ENCODE assay signal across 16 cellular contexts in genomic region chr1:11069233-11069950, GRCh38. TPM values are rescaled to one million over a fixed set of nuclear protein-coding genes. Genes with fewer than 3 reads are reported as not detected.
A peak's percentile ranks its signal among the peaks of the same experiment; 100 is the strongest.
DNase-seq lines count a peak whose midpoint lies in the region; ATAC-seq and TF ChIP-seq lines count a peak whose summit lies in the region.
"Had no signal": no experiment of that assay in that cellular context is flagged by ENCODE, and none has a peak within 500 bp of the region (broad histone marks: within the 10 kb centered on the region; RNA-seq: fewer than 3 reads in every experiment).

No MANE protein-coding gene starts in this region.

- ATAC-seq in upper lobe of right lung, result no peak
- ATAC-seq: Panc1 had no signal

- no peaks in the 10 kb centered on the region for H3K9me3 Mint-ChIP-seq in activated naive CD4-positive, alpha-beta T cell treated with anti-CD3 and anti-CD28 coated beads for 36 hours
- H3K9me3 Mint-ChIP-seq in activated naive CD4-positive, alpha-beta T cell treated with anti-CD3 and anti-CD28 coated beads, Interleukin-2, amount 10 ng/mL, durations not matched to agents 7 days and 5 days, result no peaks in the 10 kb centered on the region
- no peaks in the 10 kb centered on the region for H3K9me3 Mint-ChIP-seq in activated naive CD8-positive, alpha-beta T cell treated with anti-CD3 and anti-CD28 coated beads for 36 hours
- no peaks in the 10 kb centered on the region for H3K9me3 Mint-ChIP-seq in nephron progenitor cell

- H3K4me1 ChIP-seq in upper lobe of right lung, result no peaks in the 10 kb centered on the region
- H3K4me1 ChIP-seq: ascending aorta had no signal

- H3K27me3 Mint-ChIP-seq in activated naive CD4-positive, alpha-beta T cell treated with anti-CD3 and anti-CD28 coated beads for 36 hours (ENCODE audit: low read depth), result no peaks in the 10 kb centered on the region
- H3K27me3 Mint-ChIP-seq in activated naive CD4-positive, alpha-beta T cell treated with anti-CD3 and anti-CD28 coated beads, Interleukin-2, amount 10 ng/mL, durations not matched to agents 7 days and 5 days, result no peaks in the 10 kb centered on the region
- no peaks in the 10 kb centered on the region for H3K27me3 Mint-ChIP-seq in activated naive CD8-positive, alpha-beta T cell treated with anti-CD3 and anti-CD28 coated beads for 36 hours
- H3K27me3 Mint-ChIP-seq in nephron progenitor cell (ENCODE audit: low read depth, poor library complexity), result no peaks in the 10 kb centered on the region

- H3K4me3 ChIP-seq in upper lobe of right lung, result no peak overlapping the region
- H3K4me3 ChIP-seq: ascending aorta, skin epidermis had no signal

- CTCF ChIA-PET in activated naive CD4-positive, alpha-beta T cell treated with anti-CD3 and anti-CD28 coated beads for 36 hours (lab: Charles Lee), result interaction anchor here (4.8 kb wide), 1 partner anchor 32 kb away, joined by 25 read pairs; no protein-coding TSS in a partner anchor
- CTCF ChIA-PET in activated naive CD4-positive, alpha-beta T cell treated with anti-CD3 and anti-CD28 coated beads, Interleukin-2, amount 10 ng/mL, durations not matched to agents 7 days and 5 days (lab: Charles Lee), result interaction anchor here (1.4 kb wide), 1 partner anchor 8 kb away, joined by 3 read pairs; no protein-coding TSS in a partner anchor

- no peaks in the 10 kb centered on the region for H3K9me3 ChIP-seq in upper lobe of right lung
- H3K9me3 ChIP-seq: ascending aorta had no signal

- H3K27me3 ChIP-seq in upper lobe of right lung, result no peaks in the 10 kb centered on the region
- H3K27me3 ChIP-seq: ascending aorta had no signal

- H3K27ac ChIP-seq in upper lobe of right lung, result no peak overlapping the region
- H3K27ac ChIP-seq: ascending aorta had no signal

- peak overlapping the region; percentile 57 for H3K27ac Mint-ChIP-seq in activated naive CD4-positive, alpha-beta T cell treated with anti-CD3 and anti-CD28 coated beads for 36 hours
- H3K27ac Mint-ChIP-seq in activated naive CD4-positive, alpha-beta T cell treated with anti-CD3 and anti-CD28 coated beads, Interleukin-2, amount 10 ng/mL, durations not matched to agents 7 days and 5 days, result no peak overlapping the region
- peak overlapping the region; percentile 81 for H3K27ac Mint-ChIP-seq in activated naive CD8-positive, alpha-beta T cell treated with anti-CD3 and anti-CD28 coated beads for 36 hours
- peak overlapping the region; percentile 94 for H3K27ac Mint-ChIP-seq in nephron progenitor cell

- peaks cover 53% of the 10 kb centered on the region for H3K36me3 Mint-ChIP-seq in activated naive CD4-positive, alpha-beta T cell treated with anti-CD3 and anti-CD28 coated beads for 36 hours (ENCODE audit: low read depth)
- peaks cover 52% of the 10 kb centered on the region for H3K36me3 Mint-ChIP-seq in activated naive CD4-positive, alpha-beta T cell treated with anti-CD3 and anti-CD28 coated beads, Interleukin-2, amount 10 ng/mL, durations not matched to agents 7 days and 5 days
- H3K36me3 Mint-ChIP-seq in activated naive CD8-positive, alpha-beta T cell treated with anti-CD3 and anti-CD28 coated beads for 36 hours, result peaks cover 50% of the 10 kb centered on the region
- peaks cover 80% of the 10 kb centered on the region for H3K36me3 Mint-ChIP-seq in nephron progenitor cell (ENCODE audit: low read depth)

- peaks cover 88% of the 10 kb centered on the region for H3K36me3 ChIP-seq in upper lobe of right lung

- TF ChIP-seq CTCF in nephron progenitor cell (IDR thresholded peaks at IDR 0.05) (no peak), upper lobe of right lung (IDR thresholded peaks at IDR 0.05) (no peak), GM10266 (IDR thresholded peaks at IDR 0.05; ENCODE audit: control insufficient read depth, insufficient read depth, low read depth, missing control alignments) (no peak)

- DNase-seq in activated naive CD4-positive, alpha-beta T cell treated with anti-CD3 and anti-CD28 coated beads for 36 hours, result no peak
- DNase-seq in activated naive CD4-positive, alpha-beta T cell treated with anti-CD3 and anti-CD28 coated beads, Interleukin-2, amount 10 ng/mL, durations not matched to agents 7 days and 5 days, result no peak
- no peak for DNase-seq in activated naive CD8-positive, alpha-beta T cell treated with anti-CD3 and anti-CD28 coated beads for 36 hours
- DNase-seq in nephron progenitor cell (no peak), upper lobe of right lung (peak; percentile 36), GM10266 (ENCODE audit: extremely low spot score) (no peak), NCI-H146 (lab: John Stamatoyannopoulos, UW) (no peak)
- DNase-seq in activated CD4-positive, CD25-positive, alpha-beta regulatory T cell (lab: John Stamatoyannopoulos, UW), result no peak
- DNase-seq: Calu3; midbrain; NCI-H2107; NCI-H748 treated with DMSO at 0.1 percent for 48 hours; stimulated activated naive CD4-positive, alpha-beta T cell had no signal

- H3K4me3 Mint-ChIP-seq in activated naive CD4-positive, alpha-beta T cell treated with anti-CD3 and anti-CD28 coated beads for 36 hours, result no peak overlapping the region
- H3K4me3 Mint-ChIP-seq in activated naive CD4-positive, alpha-beta T cell treated with anti-CD3 and anti-CD28 coated beads, Interleukin-2, amount 10 ng/mL, durations not matched to agents 7 days and 5 days, result no peak overlapping the region
- no peak overlapping the region for H3K4me3 Mint-ChIP-seq in activated naive CD8-positive, alpha-beta T cell treated with anti-CD3 and anti-CD28 coated beads for 36 hours
- no peak overlapping the region for H3K4me3 Mint-ChIP-seq in nephron progenitor cell

- peaks cover 8% of the 10 kb centered on the region for H3K4me1 Mint-ChIP-seq in activated naive CD4-positive, alpha-beta T cell treated with anti-CD3 and anti-CD28 coated beads for 36 hours (ENCODE audit: low read depth)
- H3K4me1 Mint-ChIP-seq in activated naive CD4-positive, alpha-beta T cell treated with anti-CD3 and anti-CD28 coated beads, Interleukin-2, amount 10 ng/mL, durations not matched to agents 7 days and 5 days, result peaks cover 2% of the 10 kb centered on the region
- H3K4me1 Mint-ChIP-seq in activated naive CD8-positive, alpha-beta T cell treated with anti-CD3 and anti-CD28 coated beads for 36 hours, result peaks cover 8% of the 10 kb centered on the region
- H3K4me1 Mint-ChIP-seq in nephron progenitor cell, result peaks cover 6% of the 10 kb centered on the region

- intact Hi-C loops in activated naive CD4-positive, alpha-beta T cell treated with anti-CD3 and anti-CD28 coated beads for 36 hours (cut with micrococcal nuclease), result no loop called here
- intact Hi-C loops in upper lobe of right lung (cut with DNase I), result no loop called here

RNA-seq across cellular contexts. Expression of gene SRM, which starts 9.6 kb away (rescaled TPM):
- 100 to 1,000 TPM; 207 to 222 TPM for total RNA-seq in activated naive CD4-positive, alpha-beta T cell treated with anti-CD3 and anti-CD28 coated beads for 36 hours
- 100 to 1,000 TPM; 387 to 388 TPM for total RNA-seq in activated naive CD8-positive, alpha-beta T cell treated with anti-CD3 and anti-CD28 coated beads for 36 hours
- 46.1 TPM for total RNA-seq in upper lobe of right lung

RNA-seq across cellular contexts. Expression of gene MASP2, which starts 22.4 kb away (rescaled TPM):
- under 1 TPM; 0.17 to 0.31 TPM for total RNA-seq in activated naive CD4-positive, alpha-beta T cell treated with anti-CD3 and anti-CD28 coated beads for 36 hours
- total RNA-seq in activated naive CD8-positive, alpha-beta T cell treated with anti-CD3 and anti-CD28 coated beads for 36 hours, result under 1 TPM in 1 of 2 experiments, not detected in 1; 0.25 TPM
- not detected for total RNA-seq in upper lobe of right lung
- total RNA-seq: ascending aorta, Calu3 had no signal

RNA-seq across cellular contexts. Expression of gene EXOSC10, which starts 30.3 kb away (rescaled TPM):
- 10 to 100 TPM; 57.9 to 59.3 TPM for total RNA-seq in activated naive CD4-positive, alpha-beta T cell treated with anti-CD3 and anti-CD28 coated beads for 36 hours
- total RNA-seq in activated naive CD8-positive, alpha-beta T cell treated with anti-CD3 and anti-CD28 coated beads for 36 hours, result 10 to 100 TPM; 80.9 to 93.2 TPM
- total RNA-seq in upper lobe of right lung, result 50.9 TPM

RNA-seq across cellular contexts. Expression of gene TARDBP, which starts 56.9 kb away (rescaled TPM):
- total RNA-seq in activated naive CD4-positive, alpha-beta T cell treated with anti-CD3 and anti-CD28 coated beads for 36 hours, result 100 to 1,000 TPM; 158 to 159 TPM
- total RNA-seq in activated naive CD8-positive, alpha-beta T cell treated with anti-CD3 and anti-CD28 coated beads for 36 hours, result 100 to 1,000 TPM; 202 to 206 TPM
- 112 TPM for total RNA-seq in upper lobe of right lung
